ENCODE assay signal across 38 cellular contexts in the genomic region with DNA sequence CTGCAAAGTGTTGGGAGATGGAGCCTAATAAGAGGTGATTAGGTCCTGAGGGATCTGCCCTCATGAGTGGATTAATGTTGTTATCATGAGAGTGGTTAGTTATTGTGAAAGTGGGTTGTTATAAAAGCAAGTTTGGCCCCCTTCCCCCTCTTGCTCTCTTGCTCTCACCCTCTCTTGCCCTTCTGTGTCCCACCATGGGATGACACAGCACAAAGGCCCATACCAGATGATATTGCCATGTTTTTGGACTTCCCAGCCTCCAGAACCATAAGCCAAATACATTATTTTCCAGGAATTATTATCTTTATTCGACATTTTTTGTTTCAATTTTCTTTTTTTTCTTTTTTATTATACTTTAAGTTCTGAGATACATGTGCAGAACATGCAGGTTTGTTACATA. TPM values are rescaled to one million over a fixed set of nuclear protein-coding genes. Genes with fewer than 3 reads are reported as not detected.
"Had no signal": no experiment of that assay in that cellular context is flagged by ENCODE, and none has a peak within 500 bp of the region (broad histone marks: within the 10 kb centered on the region; RNA-seq: fewer than 3 reads in every experiment).

No MANE protein-coding gene starts in this region.

- H3K27me3 Mint-ChIP-seq: activated B cell treated with CpG ODN at 0.5 μM for 24 hours; activated CD4-positive, alpha-beta T cell treated with anti-CD3 and anti-CD28 coated beads, Interleukin-2, amount 10 ng/mL, durations not matched to agents 24 days and 14 days had no signal

- H3K9me3 Mint-ChIP-seq: activated CD4-positive, alpha-beta T cell treated with anti-CD3 and anti-CD28 coated beads, Interleukin-2, amount 10 ng/mL, durations not matched to agents 24 days and 14 days; activated naive CD4-positive, alpha-beta T cell treated with anti-CD3 and anti-CD28 coated beads, Interleukin-2, amount 50 U/mL, for 72 hours; activated T-cell treated with anti-CD3 and anti-CD28 coated beads, Interleukin-2, amount 50 U/mL, for 4 hours; activated T-helper 1 cell treated with anti-CD3 and anti-CD28 coated beads, Interleukin-12 subunit alpha, Interleukin-12 subunit beta, Interleukin-2, Interleukin-4 antibody, amounts not matched to agents 30 ng/mL and 10 ng/mL and 1 ng/mL, durations not matched to agents 14 hours and 24 hours and 36 hours; activated T-helper 17 cell treated with anti-CD3 and anti-CD28 coated beads, Interleukin-2, amount 50 U/mL, for 72 hours; T-helper 1 cell treated with Interleukin-12 subunit alpha and Interleukin-12 subunit beta and Interleukin-4 antibody, amounts not matched to agents 30 μg/mL and 1 μg/mL, for 36 hours; T-helper 2 cell treated with Interferon-gamma antibody and Interleukin-4, amounts not matched to agents 5 μg/mL and 100 μg/mL, for 36 hours had no signal

- H3K27me3 ChIP-seq: body of pancreas, brain microvascular endothelial cell, breast epithelium had no signal

- ATAC-seq: activated CD8-positive, alpha-beta T cell treated with anti-CD3 and anti-CD28 coated beads for 36 hours; activated naive CD4-positive, alpha-beta T cell treated with anti-CD3 and anti-CD28 coated beads, Interleukin-2, amount 50 U/mL, for 72 hours; activated T-cell treated with anti-CD3 and anti-CD28 coated beads, Interleukin-2, amount 50 U/mL, for 4 hours; activated T-cell treated with anti-CD3 and anti-CD28 coated beads, Interleukin-2, amount 50 U/mL, for 72 hours; activated T-helper 17 cell treated with anti-CD3 and anti-CD28 coated beads, Interleukin-2, amount 50 U/mL, for 72 hours; body of pancreas had no signal

- H3K36me3 ChIP-seq: adrenal gland, brain microvascular endothelial cell, breast epithelium, WERI-Rb-1 had no signal

- H3K4me3 Mint-ChIP-seq: activated B cell treated with CpG ODN at 0.5 μM for 24 hours; activated CD4-positive, alpha-beta memory T cell treated with anti-CD3 and anti-CD28 coated beads for 36 hours; activated CD4-positive, alpha-beta T cell treated with anti-CD3 and anti-CD28 coated beads, Interleukin-2, amount 10 ng/mL, durations not matched to agents 24 days and 14 days; activated CD8-positive, alpha-beta T cell treated with anti-CD3 and anti-CD28 coated beads for 36 hours; activated naive CD4-positive, alpha-beta T cell treated with anti-CD3 and anti-CD28 coated beads for 36 hours; activated naive CD8-positive, alpha-beta T cell treated with anti-CD3 and anti-CD28 coated beads for 36 hours; activated T-cell treated with anti-CD3 and anti-CD28 coated beads, Interleukin-2, amount 50 U/mL, for 4 hours; activated T-cell treated with anti-CD3 and anti-CD28 coated beads, Interleukin-2, amount 50 U/mL, for 72 hours; activated T-helper 1 cell treated with anti-CD3 and anti-CD28 coated beads, Interleukin-12 subunit alpha, Interleukin-12 subunit beta, Interleukin-2, Interleukin-4 antibody, amounts not matched to agents 30 ng/mL and 10 ng/mL and 1 ng/mL, durations not matched to agents 14 hours and 24 hours and 36 hours; activated T-helper 17 cell treated with anti-CD3 and anti-CD28 coated beads, Interleukin-2, amount 50 U/mL, for 72 hours; T-helper 1 cell treated with Interleukin-12 subunit alpha and Interleukin-12 subunit beta and Interleukin-4 antibody, amounts not matched to agents 30 μg/mL and 1 μg/mL, for 36 hours; T-helper 2 cell treated with Interferon-gamma antibody and Interleukin-4, amounts not matched to agents 5 μg/mL and 100 μg/mL, for 36 hours had no signal

- H3K4me1 Mint-ChIP-seq: activated B cell treated with CpG ODN at 0.5 μM for 24 hours; activated CD4-positive, alpha-beta T cell treated with anti-CD3 and anti-CD28 coated beads, Interleukin-2, amount 10 ng/mL, durations not matched to agents 24 days and 14 days; activated naive CD8-positive, alpha-beta T cell treated with anti-CD3 and anti-CD28 coated beads for 36 hours; activated T-helper 17 cell treated with anti-CD3 and anti-CD28 coated beads, Interleukin-2, amount 50 U/mL, for 72 hours had no signal

- H3K27ac ChIP-seq: adrenal gland, body of pancreas, brain microvascular endothelial cell, breast epithelium, WERI-Rb-1 had no signal

- H3K36me3 Mint-ChIP-seq: activated CD4-positive, alpha-beta memory T cell treated with anti-CD3 and anti-CD28 coated beads for 36 hours; activated naive CD4-positive, alpha-beta T cell treated with anti-CD3 and anti-CD28 coated beads, Interleukin-2, amount 50 U/mL, for 72 hours; activated naive CD8-positive, alpha-beta T cell treated with anti-CD3 and anti-CD28 coated beads for 36 hours had no signal

- FAIRE-seq: astrocyte, TTC549 had no signal

- H3K27ac Mint-ChIP-seq: activated B cell treated with CpG ODN at 0.5 μM for 24 hours; activated CD4-positive, alpha-beta memory T cell treated with anti-CD3 and anti-CD28 coated beads for 36 hours; activated CD4-positive, alpha-beta T cell treated with anti-CD3 and anti-CD28 coated beads, Interleukin-2, amount 10 ng/mL, durations not matched to agents 24 days and 14 days; activated CD8-positive, alpha-beta T cell treated with anti-CD3 and anti-CD28 coated beads for 36 hours; activated naive CD4-positive, alpha-beta T cell treated with anti-CD3 and anti-CD28 coated beads for 36 hours; activated naive CD4-positive, alpha-beta T cell treated with anti-CD3 and anti-CD28 coated beads, Interleukin-2, amount 50 U/mL, for 72 hours; activated naive CD8-positive, alpha-beta T cell treated with anti-CD3 and anti-CD28 coated beads for 36 hours; activated T-cell treated with anti-CD3 and anti-CD28 coated beads, Interleukin-2, amount 50 U/mL, for 72 hours; activated T-helper 1 cell treated with anti-CD3 and anti-CD28 coated beads, Interleukin-12 subunit alpha, Interleukin-12 subunit beta, Interleukin-2, Interleukin-4 antibody, amounts not matched to agents 30 ng/mL and 10 ng/mL and 1 ng/mL, durations not matched to agents 14 hours and 24 hours and 36 hours; activated T-helper 17 cell treated with anti-CD3 and anti-CD28 coated beads, Interleukin-2, amount 50 U/mL, for 72 hours; T-helper 1 cell treated with Interleukin-12 subunit alpha and Interleukin-12 subunit beta and Interleukin-4 antibody, amounts not matched to agents 30 μg/mL and 1 μg/mL, for 36 hours; T-helper 2 cell treated with Interferon-gamma antibody and Interleukin-4, amounts not matched to agents 5 μg/mL and 100 μg/mL, for 36 hours had no signal

- H3K4me3 ChIP-seq: adrenal gland, body of pancreas, breast epithelium had no signal

- DNase-seq: activated B cell treated with CpG ODN at 0.5 μM for 24 hours; activated CD4-positive, alpha-beta memory T cell treated with anti-CD3 and anti-CD28 coated beads for 36 hours; activated CD4-positive, alpha-beta T cell treated with anti-CD3 and anti-CD28 coated beads for 4 hours; activated CD4-positive, alpha-beta T cell treated with anti-CD3 and anti-CD28 coated beads, Interleukin-2, amount 10 ng/mL, durations not matched to agents 24 days and 14 days; activated CD4-positive, alpha-beta T cell treated with anti-CD3 and anti-CD28 coated beads, Interleukin-2, amount 50 U/mL, for 1 hour; activated CD4-positive, alpha-beta T cell treated with anti-CD3 and anti-CD28 coated beads, Interleukin-2, amount 50 U/mL, for 4 hours; activated CD4-positive, CD25-positive, alpha-beta regulatory T cell treated with anti-CD3 and anti-CD28 coated beads, Interleukin-2, amount 50 U/mL, for 72 hours; activated CD8-positive, alpha-beta memory T cell treated with anti-CD3 and anti-CD28 coated beads, Interleukin-2, amount 50 U/mL, for 4 hours; activated CD8-positive, alpha-beta T cell treated with anti-CD3 and anti-CD28 coated beads for 36 hours; activated effector memory CD4-positive, alpha-beta T cell treated with anti-CD3 and anti-CD28 coated beads, Interleukin-2, amount 50 U/mL, for 16 hours; activated gamma-delta T cell treated with Interleukin-2 at 50 U/mL for 16 hours; activated naive CD4-positive, alpha-beta T cell; activated naive CD4-positive, alpha-beta T cell treated with anti-CD3 and anti-CD28 coated beads for 36 hours; activated naive CD4-positive, alpha-beta T cell treated with anti-CD3 and anti-CD28 coated beads, Interleukin-2, amount 50 U/mL, for 16 hours; activated naive CD8-positive, alpha-beta T cell treated with anti-CD3 and anti-CD28 coated beads for 36 hours; activated T-cell treated with anti-CD3 and anti-CD28 coated beads for 4 hours; activated T-cell treated with anti-CD3 and anti-CD28 coated beads, Interleukin-2, amount 50 U/mL, for 1 hour; activated T-cell treated with anti-CD3 and anti-CD28 coated beads, Interleukin-2, amount 50 U/mL, for 4 hours; activated T-cell treated with anti-CD3 and anti-CD28 coated beads, Interleukin-2, amount 50 U/mL, for 72 hours; adrenal gland; amniotic stem cell; aorta; body of pancreas; brain microvascular endothelial cell; central memory CD4-positive, alpha-beta T cell; T-helper 1 cell; T-helper 2 cell; T-helper 9 cell; WERI-Rb-1 had no signal

- H3K4me1 ChIP-seq: adrenal gland, breast epithelium had no signal

- H3K9me3 ChIP-seq: adrenal gland, body of pancreas had no signal

RNA-seq across cellular contexts. Expression of a gene that starts 41.4 kb away (rescaled TPM):
- total RNA-seq: activated B cell treated with CpG ODN at 0.5 μM for 24 hours; activated CD4-positive, alpha-beta memory T cell treated with anti-CD3 and anti-CD28 coated beads for 36 hours; activated CD4-positive, alpha-beta T cell treated with anti-CD3 and anti-CD28 coated beads, Interleukin-2, amount 10 ng/mL, durations not matched to agents 24 days and 14 days; activated CD8-positive, alpha-beta memory T cell treated with anti-CD3 and anti-CD28 coated beads for 36 hours; activated CD8-positive, alpha-beta T cell treated with anti-CD3 and anti-CD28 coated beads for 36 hours; activated naive CD4-positive, alpha-beta T cell treated with anti-CD3 and anti-CD28 coated beads for 36 hours; activated naive CD4-positive, alpha-beta T cell treated with anti-CD3 and anti-CD28 coated beads, Interleukin-2, amount 50 U/mL, for 72 hours; activated naive CD8-positive, alpha-beta T cell treated with anti-CD3 and anti-CD28 coated beads for 36 hours; activated T-cell treated with anti-CD3 and anti-CD28 coated beads, Interleukin-2, amount 50 U/mL, for 4 hours; activated T-cell treated with anti-CD3 and anti-CD28 coated beads, Interleukin-2, amount 50 U/mL, for 72 hours; activated T-helper 1 cell treated with anti-CD3 and anti-CD28 coated beads, Interleukin-12 subunit alpha, Interleukin-12 subunit beta, Interleukin-2, Interleukin-4 antibody, amounts not matched to agents 30 ng/mL and 10 ng/mL and 1 ng/mL, durations not matched to agents 14 hours and 24 hours and 36 hours; activated T-helper 17 cell treated with anti-CD3 and anti-CD28 coated beads, Interleukin-2, amount 50 U/mL, for 72 hours; aorta had no signal
